In the genomic region with DNA sequence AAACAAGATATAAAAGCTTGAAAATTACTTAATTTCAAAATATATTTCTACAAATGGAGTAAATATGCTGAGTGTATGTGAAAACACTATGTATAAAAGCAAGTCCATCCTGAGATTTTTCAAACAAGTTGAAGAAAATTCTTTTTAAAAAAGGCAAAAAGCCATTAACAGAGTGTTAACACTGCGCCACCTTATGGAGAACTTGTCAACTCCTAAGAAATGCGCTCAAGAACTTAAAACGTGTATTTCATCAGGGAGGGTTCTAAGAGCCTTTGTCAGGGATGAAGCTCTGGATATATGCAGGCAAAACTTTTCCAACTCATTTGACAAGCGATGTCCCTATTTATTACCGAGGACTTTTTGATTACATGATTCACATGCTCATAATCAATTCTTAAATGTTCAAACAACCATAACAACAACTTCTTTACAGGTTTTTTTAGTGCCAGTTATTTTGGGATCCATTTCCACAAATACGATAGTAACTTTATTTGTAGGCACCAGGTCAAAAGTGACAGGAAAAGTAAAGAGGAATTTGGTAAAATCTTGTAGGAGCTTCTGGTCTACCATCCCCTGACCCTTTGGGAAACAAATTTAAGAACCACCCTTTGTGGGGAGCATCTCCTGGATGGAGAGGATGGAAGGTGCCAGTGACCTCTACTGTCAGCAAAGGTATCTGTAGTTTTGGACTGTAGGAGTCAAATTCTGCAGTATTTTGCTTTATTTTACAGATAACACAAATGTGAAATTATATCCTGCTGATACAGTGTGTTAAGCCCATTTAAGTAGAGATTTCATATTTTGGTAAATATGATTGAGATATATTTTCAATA, we compare ENCODE assay signal across 1 cellular context.
TF ChIP-seq lines count a peak whose summit lies in the region.

No MANE protein-coding gene starts in this region.

TF ChIP-seq in K562, 482 proteins besides CTCF, POLR2A, EP300 and RAD21:
- TF ChIP-seq MAFG (tag; conservative IDR thresholded peaks at IDR 0.05): peak; percentile 19; the same call in 1 of the 2 replicates
- TF ChIP-seq, protein P1, sequence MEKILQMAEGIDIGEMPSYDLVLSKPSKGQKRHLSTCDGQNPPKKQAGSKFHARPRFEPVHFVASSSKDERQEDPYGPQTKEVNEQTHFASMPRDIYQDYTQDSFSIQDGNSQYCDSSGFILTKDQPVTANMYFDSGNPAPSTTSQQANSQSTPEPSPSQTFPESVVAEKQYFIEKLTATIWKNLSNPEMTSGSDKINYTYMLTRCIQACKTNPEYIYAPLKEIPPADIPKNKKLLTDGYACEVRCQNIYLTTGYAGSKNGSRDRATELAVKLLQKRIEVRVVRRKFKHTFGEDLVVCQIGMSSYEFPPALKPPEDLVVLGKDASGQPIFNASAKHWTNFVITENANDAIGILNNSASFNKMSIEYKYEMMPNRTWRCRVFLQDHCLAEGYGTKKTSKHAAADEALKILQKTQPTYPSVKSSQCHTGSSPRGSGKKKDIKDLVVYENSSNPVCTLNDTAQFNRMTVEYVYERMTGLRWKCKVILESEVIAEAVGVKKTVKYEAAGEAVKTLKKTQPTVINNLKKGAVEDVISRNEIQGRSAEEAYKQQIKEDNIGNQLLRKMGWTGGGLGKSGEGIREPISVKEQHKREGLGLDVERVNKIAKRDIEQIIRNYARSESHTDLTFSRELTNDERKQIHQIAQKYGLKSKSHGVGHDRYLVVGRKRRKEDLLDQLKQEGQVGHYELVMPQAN (IDR thresholded peaks at IDR 0.05; ENCODE audit: borderline replicate concordance): no peak
- TF ChIP-seq, protein P2, sequence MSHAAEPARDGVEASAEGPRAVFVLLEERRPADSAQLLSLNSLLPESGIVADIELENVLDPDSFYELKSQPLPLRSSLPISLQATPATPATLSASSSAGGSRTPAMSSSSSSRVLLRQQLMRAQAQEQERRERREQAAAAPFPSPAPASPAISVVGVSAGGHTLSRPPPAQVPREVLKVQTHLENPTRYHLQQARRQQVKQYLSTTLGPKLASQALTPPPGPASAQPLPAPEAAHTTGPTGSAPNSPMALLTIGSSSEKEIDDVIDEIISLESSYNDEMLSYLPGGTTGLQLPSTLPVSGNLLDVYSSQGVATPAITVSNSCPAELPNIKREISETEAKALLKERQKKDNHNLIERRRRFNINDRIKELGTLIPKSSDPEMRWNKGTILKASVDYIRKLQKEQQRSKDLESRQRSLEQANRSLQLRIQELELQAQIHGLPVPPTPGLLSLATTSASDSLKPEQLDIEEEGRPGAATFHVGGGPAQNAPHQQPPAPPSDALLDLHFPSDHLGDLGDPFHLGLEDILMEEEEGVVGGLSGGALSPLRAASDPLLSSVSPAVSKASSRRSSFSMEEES (CRISPR knock-in tag; IDR thresholded peaks at IDR 0.05): no peak
- TF ChIP-seq ZNF316 (IDR thresholded peaks at IDR 0.05): peak; percentile 49
- TF ChIP-seq, protein P3, sequence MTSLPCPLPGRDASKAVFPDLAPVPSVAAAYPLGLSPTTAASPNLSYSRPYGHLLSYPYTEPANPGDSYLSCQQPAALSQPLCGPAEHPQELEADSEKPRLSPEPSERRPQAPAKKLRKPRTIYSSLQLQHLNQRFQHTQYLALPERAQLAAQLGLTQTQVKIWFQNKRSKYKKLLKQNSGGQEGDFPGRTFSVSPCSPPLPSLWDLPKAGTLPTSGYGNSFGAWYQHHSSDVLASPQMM (CRISPR knock-in tag; IDR thresholded peaks at IDR 0.05): no peak
- no peak for TF ChIP-seq CBFA2T2 (conservative IDR thresholded peaks at IDR 0.05)
- TF ChIP-seq HLTF (IDR thresholded peaks at IDR 0.05): no peak
- peak; percentile 69 for TF ChIP-seq SMC3 (conservative IDR thresholded peaks at IDR 0.05; ENCODE audit: insufficient read depth, low read depth, low read length)
- peak; percentile 32; the same call in 1 of the 2 replicates for TF ChIP-seq C11orf30 (IDR thresholded peaks at IDR 0.05; ENCODE audit: low read depth)
- TF ChIP-seq, protein P4, sequence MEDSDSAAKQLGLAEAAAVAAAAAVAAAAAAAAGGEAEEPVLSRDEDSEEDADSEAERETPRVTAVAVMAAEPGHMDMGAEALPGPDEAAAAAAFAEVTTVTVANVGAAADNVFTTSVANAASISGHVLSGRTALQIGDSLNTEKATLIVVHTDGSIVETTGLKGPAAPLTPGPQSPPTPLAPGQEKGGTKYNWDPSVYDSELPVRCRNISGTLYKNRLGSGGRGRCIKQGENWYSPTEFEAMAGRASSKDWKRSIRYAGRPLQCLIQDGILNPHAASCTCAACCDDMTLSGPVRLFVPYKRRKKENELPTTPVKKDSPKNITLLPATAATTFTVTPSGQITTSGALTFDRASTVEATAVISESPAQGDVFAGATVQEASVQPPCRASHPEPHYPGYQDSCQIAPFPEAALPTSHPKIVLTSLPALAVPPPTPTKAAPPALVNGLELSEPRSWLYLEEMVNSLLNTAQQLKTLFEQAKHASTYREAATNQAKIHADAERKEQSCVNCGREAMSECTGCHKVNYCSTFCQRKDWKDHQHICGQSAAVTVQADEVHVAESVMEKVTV (CRISPR knock-in tag; IDR thresholded peaks at IDR 0.05): peak; percentile 33; the same call in 1 of the 2 replicates
- TF ChIP-seq, protein P5, sequence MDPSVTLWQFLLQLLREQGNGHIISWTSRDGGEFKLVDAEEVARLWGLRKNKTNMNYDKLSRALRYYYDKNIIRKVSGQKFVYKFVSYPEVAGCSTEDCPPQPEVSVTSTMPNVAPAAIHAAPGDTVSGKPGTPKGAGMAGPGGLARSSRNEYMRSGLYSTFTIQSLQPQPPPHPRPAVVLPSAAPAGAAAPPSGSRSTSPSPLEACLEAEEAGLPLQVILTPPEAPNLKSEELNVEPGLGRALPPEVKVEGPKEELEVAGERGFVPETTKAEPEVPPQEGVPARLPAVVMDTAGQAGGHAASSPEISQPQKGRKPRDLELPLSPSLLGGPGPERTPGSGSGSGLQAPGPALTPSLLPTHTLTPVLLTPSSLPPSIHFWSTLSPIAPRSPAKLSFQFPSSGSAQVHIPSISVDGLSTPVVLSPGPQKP (CRISPR knock-in tag; IDR thresholded peaks at IDR 0.05): no peak
